ENCODE assay signal across 22 cellular contexts in genomic region chr11:30479899-30480298, GRCh38.
A peak's percentile ranks its signal among the peaks of the same experiment; 100 is the strongest.
DNase-seq lines count a peak whose midpoint lies in the region; ATAC-seq, FAIRE-seq and TF ChIP-seq lines count a peak whose summit lies in the region.
"Had no signal": no experiment of that assay in that cellular context is flagged by ENCODE, and none has a peak within 500 bp of the region (broad histone marks: within the 10 kb centered on the region; RNA-seq: fewer than 3 reads in every experiment).

No MANE protein-coding gene starts in this region.

- H3K4me3 ChIP-seq in HUES48 (ENCODE audit: low read depth, low read length) (peak overlapping the region; percentile 1; the same call in 1 of the 2 replicates), endodermal cell (ENCODE audit: low read length) (no peak overlapping the region), iPS-20b (ENCODE audit: low read length) (peak overlapping the region; percentile 21), gastrocnemius medialis (no peak overlapping the region), small intestine (ENCODE audit: low read depth in 1 of 2, low read length in 2 of 2) (no peak overlapping the region), MG63 (no peak overlapping the region)
- H3K4me3 ChIP-seq: upper lobe of left lung had no signal

- H3K27ac ChIP-seq in HUES48 (ENCODE audit: low read depth, low read length) (peak overlapping the region; percentile 38), endodermal cell (ENCODE audit: low read depth, low read length) (no peak overlapping the region), iPS-20b (ENCODE audit: low read length) (peak overlapping the region; percentile 62), gastrocnemius medialis (peak overlapping the region in 3 of 4 donors; percentile 3 to 55 (median 31)), small intestine (ENCODE audit: low read depth in 1 of 2, low read length in 1 of 2) (no peak overlapping the region)
- H3K27ac ChIP-seq: neutrophil, upper lobe of left lung had no signal

- H3K9ac ChIP-seq in HUES48 (ENCODE audit: low read depth, low read length) = no peak overlapping the region
- no peak overlapping the region for H3K9ac ChIP-seq in endodermal cell (ENCODE audit: extremely low read depth, low read length, poor library complexity, severe bottlenecking)
- H3K9ac ChIP-seq in iPS-20b (ENCODE audit: low read depth, low read length) = peak overlapping the region; percentile 29; the same call in 1 of the 2 replicates

- H3K27me3 ChIP-seq in HUES48 (ENCODE audit: control insufficient read depth, insufficient read depth, low read length) = no peaks in the 10 kb centered on the region
- H3K27me3 ChIP-seq in endodermal cell (ENCODE audit: control insufficient read depth, insufficient read depth, low read length, poor library complexity, severe bottlenecking) = no peaks in the 10 kb centered on the region
- no peaks in the 10 kb centered on the region for H3K27me3 ChIP-seq in iPS-20b (ENCODE audit: insufficient read depth, low read length)
- no peaks in the 10 kb centered on the region for H3K27me3 ChIP-seq in gastrocnemius medialis
- H3K27me3 ChIP-seq in small intestine (ENCODE audit: control insufficient read depth in 2 of 2, insufficient read depth in 2 of 2, low read length in 2 of 2) = no peaks in the 10 kb centered on the region
- H3K27me3 ChIP-seq in MG63 = no peaks in the 10 kb centered on the region
- H3K27me3 ChIP-seq: neutrophil, upper lobe of left lung had no signal

- in situ Hi-C loops in gastrocnemius medialis (cut with MboI; ENCODE audit: low sequenced_read_pairs in 4 of 4) = no loop called here

- H3K27me3 Mint-ChIP-seq in endodermal cell (ENCODE audit: insufficient read depth) = no peaks in the 10 kb centered on the region

- 27 to 52% methylated on average over 2 to 4 of the region's 4 CpGs for WGBS in endodermal cell (ENCODE audit: insufficient coverage in 1 of 2, insufficient read length in 1 of 2), 2 experiments
- WGBS in small intestine, 3 donors = 66 to 77% (median 73%) methylated on average over 4 of the region's 4 CpGs

- H3K9me3 ChIP-seq in HUES48 (ENCODE audit: control insufficient read depth, insufficient read depth, low read length) (no peaks in the 10 kb centered on the region), endodermal cell (ENCODE audit: control insufficient read depth, low read length) (no peaks in the 10 kb centered on the region), iPS-20b (ENCODE audit: insufficient read depth, low read depth, low read length) (no peaks in the 10 kb centered on the region), gastrocnemius medialis (no peaks in the 10 kb centered on the region), small intestine (ENCODE audit: control insufficient read depth, low read depth) (no peaks in the 10 kb centered on the region), MG63 (no peaks in the 10 kb centered on the region)
- H3K9me3 ChIP-seq: neutrophil, upper lobe of left lung had no signal

- DNase-seq in endodermal cell (no peak), gastrocnemius medialis (no peak), small intestine (no peak), MG63 (no peak), NOMO-1 (lab: John Stamatoyannopoulos, UW; ENCODE audit: unreplicated experiment in 2 of 2) (no peak)
- DNase-seq in stimulated activated CD4-positive, alpha-beta T cell treated with anti-CD3 and anti-CD28 coated beads, Interleukin-2, amount 100 ng/mL, for 48 hours = no peak
- DNase-seq: activated CD4-positive, alpha-beta T cell treated with anti-CD3 and anti-CD28 coated beads for 36 hours; activated effector memory CD4-positive, alpha-beta T cell treated with anti-CD3 and anti-CD28 coated beads, Interleukin-2, amount 50 U/mL, for 16 hours; activated T-cell treated with anti-CD3 and anti-CD28 coated beads, Interleukin-2, amount 50 U/mL, for 1 hour; erythroblast; GOT3; KG1; mammary epithelial cell; MM.1S; NCI-H1436; NCI-H446 treated with DMSO at 0.1 percent for 48 hours; stimulated activated CD4-positive, alpha-beta T cell treated with anti-CD3 and anti-CD28 coated beads, Interleukin-2, amount 100 ng/mL, for 24 hours; upper lobe of left lung had no signal

- H3K36me3 ChIP-seq in HUES48 (ENCODE audit: control insufficient read depth, insufficient read depth, low read length) (no peaks in the 10 kb centered on the region), endodermal cell (ENCODE audit: control insufficient read depth, insufficient read depth, low read length) (no peaks in the 10 kb centered on the region), iPS-20b (ENCODE audit: insufficient read depth, low read depth, low read length) (no peaks in the 10 kb centered on the region), gastrocnemius medialis (no peaks in the 10 kb centered on the region), small intestine (ENCODE audit: control insufficient read depth in 2 of 2, insufficient read depth in 2 of 2, low read length in 2 of 2) (no peaks in the 10 kb centered on the region), MG63 (no peaks in the 10 kb centered on the region)
- H3K36me3 ChIP-seq: neutrophil, upper lobe of left lung had no signal

- H3K4me3 Mint-ChIP-seq in endodermal cell = no peak overlapping the region
- H3K4me3 Mint-ChIP-seq: activated CD4-positive, alpha-beta T cell treated with anti-CD3 and anti-CD28 coated beads for 36 hours; B cell had no signal

- no peak for ATAC-seq in gastrocnemius medialis
- ATAC-seq: activated CD4-positive, alpha-beta T cell treated with anti-CD3 and anti-CD28 coated beads for 36 hours had no signal

- TF ChIP-seq POLR2A in gastrocnemius medialis (IDR thresholded peaks at IDR 0.05) = no peak

- H3K4me1 ChIP-seq in HUES48 (ENCODE audit: control insufficient read depth, insufficient read depth, low read length) = peaks cover 76% of the 10 kb centered on the region
- peaks cover 23% of the 10 kb centered on the region for H3K4me1 ChIP-seq in endodermal cell (ENCODE audit: control insufficient read depth, insufficient read depth, low read length)
- peaks cover 39% of the 10 kb centered on the region for H3K4me1 ChIP-seq in iPS-20b (ENCODE audit: insufficient read depth, low read length)
- peaks cover 16 to 40% of the 10 kb centered on the region in 2 donors for H3K4me1 ChIP-seq in gastrocnemius medialis
- no peaks in the 10 kb centered on the region for H3K4me1 ChIP-seq in small intestine (ENCODE audit: control insufficient read depth in 2 of 2, insufficient read depth in 1 of 2, low read depth in 1 of 2, low read length in 1 of 2)
- H3K4me1 ChIP-seq: upper lobe of left lung had no signal

- no peaks in the 10 kb centered on the region for H3K9me3 Mint-ChIP-seq in endodermal cell

- no peaks in the 10 kb centered on the region for H3K36me3 Mint-ChIP-seq in endodermal cell (ENCODE audit: low read depth)

- H3K27ac Mint-ChIP-seq in endodermal cell = peak overlapping the region; percentile 59
- H3K27ac Mint-ChIP-seq: activated CD4-positive, alpha-beta T cell treated with anti-CD3 and anti-CD28 coated beads for 36 hours; B cell had no signal

- TF ChIP-seq CTCF in endodermal cell (conservative IDR thresholded peaks at IDR 0.05) (no peak), gastrocnemius medialis (IDR thresholded peaks at IDR 0.05 in 4 of 5, conservative IDR thresholded peaks at IDR 0.05 in 1 of 5) (no peak)

- intact Hi-C loops in gastrocnemius medialis (cut with DNase I; ENCODE audit: low total_unique reads) = no loop called here

- FAIRE-seq in small intestine (lab: Jason Lieb, UNC) = no peak

- peaks cover 41% of the 10 kb centered on the region for H3K4me1 Mint-ChIP-seq in endodermal cell
- H3K4me1 Mint-ChIP-seq: activated CD4-positive, alpha-beta T cell treated with anti-CD3 and anti-CD28 coated beads for 36 hours; B cell had no signal

Comparison
In these comparisons a context has a peak if more than half of its experiments do, and no peak if none do; other contexts are left out.
1. H3K27ac ChIP-seq: peak in HUES48 (single experiment), iPS-20b (single experiment) and gastrocnemius medialis (3 of 4); none in endodermal cell (single experiment) and small intestine (0 of 2).
2. H3K4me3 ChIP-seq: peak in HUES48 (single experiment) and iPS-20b (single experiment); none in endodermal cell (single experiment), gastrocnemius medialis (0 of 4), small intestine (0 of 2) and MG63 (single experiment).